1 cellular context compared by ENCODE assay signal in the genomic region with DNA sequence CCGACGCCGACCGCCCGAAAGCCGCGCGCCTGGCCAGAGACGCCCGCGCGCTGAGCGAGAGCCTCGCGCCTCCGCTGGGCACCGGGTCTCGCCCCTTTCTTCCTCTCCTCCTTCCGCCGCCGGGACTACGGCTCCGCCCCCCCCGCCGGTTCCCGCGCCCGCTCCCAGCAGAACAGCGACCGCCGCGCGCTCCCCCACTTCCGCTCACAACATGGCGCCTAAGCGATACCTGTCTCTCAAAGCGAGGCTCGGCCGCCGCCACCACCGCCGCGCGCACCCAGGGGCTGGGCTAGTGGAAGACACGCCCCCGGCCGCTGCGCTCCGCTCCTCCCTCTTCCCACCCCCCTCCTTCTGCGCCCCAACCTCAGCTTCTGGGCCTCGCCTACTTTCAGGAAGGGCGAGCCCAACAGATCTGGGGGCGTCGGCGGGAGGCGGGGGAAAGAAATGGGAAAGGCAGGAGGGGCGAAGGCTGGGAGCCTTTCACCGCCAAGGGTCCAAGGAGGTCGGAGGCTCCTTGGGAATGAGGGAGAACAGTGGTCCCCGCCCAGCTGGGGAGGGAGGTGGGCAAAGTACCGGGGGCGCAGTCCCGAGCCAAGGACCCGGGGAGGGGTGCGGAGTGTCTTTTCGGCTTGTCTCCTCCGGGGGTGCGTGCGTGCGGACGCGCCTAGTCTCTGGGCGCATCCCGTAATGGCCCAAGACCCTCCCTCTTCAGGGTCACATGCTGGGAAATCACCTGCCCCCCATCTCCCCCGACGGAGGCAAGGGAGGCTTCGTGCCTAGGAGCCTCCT.
TF ChIP-seq lines count a peak whose summit lies in the region.

A gene (minus strand): TSS at position 100 of the 789 bp plus-strand sequence. CDS start 277 bp downstream, outside the sequence.

TF ChIP-seq in HepG2, 621 proteins besides CTCF, POLR2A, EP300 and RAD21 (continued from another document and continues in another):
- TF ChIP-seq, protein P1, sequence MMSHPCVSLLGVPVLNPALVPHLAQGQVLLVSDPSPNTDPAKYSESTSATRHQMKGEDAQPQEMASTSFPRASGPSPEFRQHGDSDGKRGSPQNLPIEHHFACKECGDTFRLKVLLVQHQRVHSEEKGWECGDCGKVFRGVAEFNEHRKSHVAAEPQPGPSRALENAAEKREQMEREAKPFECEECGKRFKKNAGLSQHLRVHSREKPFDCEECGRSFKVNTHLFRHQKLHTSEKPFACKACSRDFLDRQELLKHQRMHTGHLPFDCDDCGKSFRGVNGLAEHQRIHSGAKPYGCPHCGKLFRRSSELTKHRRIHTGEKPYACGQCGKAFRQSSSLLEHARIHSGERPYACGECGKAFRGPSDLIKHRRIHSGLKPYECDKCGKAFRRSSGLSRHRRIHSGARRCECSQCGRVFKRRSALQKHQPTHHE (CRISPR knock-in tag; IDR thresholded peaks at IDR 0.05; ENCODE audit: borderline replicate concordance) = no peak
- TF ChIP-seq, protein P2, sequence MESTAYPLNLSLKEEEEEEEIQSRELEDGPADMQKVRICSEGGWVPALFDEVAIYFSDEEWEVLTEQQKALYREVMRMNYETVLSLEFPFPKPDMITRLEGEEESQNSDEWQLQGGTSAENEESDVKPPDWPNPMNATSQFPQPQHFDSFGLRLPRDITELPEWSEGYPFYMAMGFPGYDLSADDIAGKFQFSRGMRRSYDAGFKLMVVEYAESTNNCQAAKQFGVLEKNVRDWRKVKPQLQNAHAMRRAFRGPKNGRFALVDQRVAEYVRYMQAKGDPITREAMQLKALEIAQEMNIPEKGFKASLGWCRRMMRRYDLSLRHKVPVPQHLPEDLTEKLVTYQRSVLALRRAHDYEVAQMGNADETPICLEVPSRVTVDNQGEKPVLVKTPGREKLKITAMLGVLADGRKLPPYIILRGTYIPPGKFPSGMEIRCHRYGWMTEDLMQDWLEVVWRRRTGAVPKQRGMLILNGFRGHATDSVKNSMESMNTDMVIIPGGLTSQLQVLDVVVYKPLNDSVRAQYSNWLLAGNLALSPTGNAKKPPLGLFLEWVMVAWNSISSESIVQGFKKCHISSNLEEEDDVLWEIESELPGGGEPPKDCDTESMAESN (CRISPR knock-in tag; conservative IDR thresholded peaks at IDR 0.05) = no peak
- TF ChIP-seq PITX1 (CRISPR knock-in tag; IDR thresholded peaks at IDR 0.05) (no peak), ZNF225 (CRISPR knock-in tag; IDR thresholded peaks at IDR 0.05) (no peak), FOSL2 (CRISPR knock-in tag; IDR thresholded peaks at IDR 0.05) (no peak), ZNF562 (CRISPR knock-in tag; IDR thresholded peaks at IDR 0.05; ENCODE audit: borderline replicate concordance) (no peak), SPEN (CRISPR knock-in tag; IDR thresholded peaks at IDR 0.05; ENCODE audit: low read depth) (0 out of 2 replicates have a peak, but pooled peaks have one; percentile 56), TEAD3 (CRISPR knock-in tag; optimal IDR thresholded peaks at IDR 0.05; ENCODE audit: borderline replicate concordance) (peak; percentile 12), ZBTB1 (CRISPR knock-in tag; IDR thresholded peaks at IDR 0.05; ENCODE audit: borderline replicate concordance) (no peak), ZNF230 (CRISPR knock-in tag; IDR thresholded peaks at IDR 0.05) (no peak), ZNF879 (CRISPR knock-in tag; IDR thresholded peaks at IDR 0.05) (no peak), AGO2 (optimal IDR thresholded peaks at IDR 0.05; ENCODE audit: low read depth, low read length) (peak; percentile 57), SP5 (CRISPR knock-in tag; IDR thresholded peaks at IDR 0.05; ENCODE audit: borderline replicate concordance, low read depth) (peak; percentile 63), ZBTB20 (CRISPR knock-in tag; IDR thresholded peaks at IDR 0.05; ENCODE audit: borderline replicate concordance, low read depth) (no peak), POLR2G (IDR thresholded peaks at IDR 0.05; ENCODE audit: low read depth, low read length) (peak; percentile 65; the same call in 1 of the 2 replicates), ATF7-NPFF (CRISPR knock-in tag; IDR thresholded peaks at IDR 0.05; ENCODE audit: low read depth) (no peak), ZNF788 (CRISPR knock-in tag; IDR thresholded peaks at IDR 0.05; ENCODE audit: borderline replicate concordance) (no peak), SMARCE1 (IDR thresholded peaks at IDR 0.05; ENCODE audit: borderline replicate concordance) (no peak), RXRA (CRISPR knock-in tag; IDR thresholded peaks at IDR 0.05) (peak; percentile 34; the same call in 1 of the 2 replicates), ZNF451 (CRISPR knock-in tag; IDR thresholded peaks at IDR 0.05) (no peak), AHR (CRISPR knock-in tag; IDR thresholded peaks at IDR 0.05) (no peak), CREB1 (IDR thresholded peaks at IDR 0.05) (no peak), CREB1 (CRISPR knock-in tag; IDR thresholded peaks at IDR 0.05) (no peak), TAF1 (CRISPR knock-in tag; IDR thresholded peaks at IDR 0.05) (peak; percentile 85)
- TF ChIP-seq, protein P3, sequence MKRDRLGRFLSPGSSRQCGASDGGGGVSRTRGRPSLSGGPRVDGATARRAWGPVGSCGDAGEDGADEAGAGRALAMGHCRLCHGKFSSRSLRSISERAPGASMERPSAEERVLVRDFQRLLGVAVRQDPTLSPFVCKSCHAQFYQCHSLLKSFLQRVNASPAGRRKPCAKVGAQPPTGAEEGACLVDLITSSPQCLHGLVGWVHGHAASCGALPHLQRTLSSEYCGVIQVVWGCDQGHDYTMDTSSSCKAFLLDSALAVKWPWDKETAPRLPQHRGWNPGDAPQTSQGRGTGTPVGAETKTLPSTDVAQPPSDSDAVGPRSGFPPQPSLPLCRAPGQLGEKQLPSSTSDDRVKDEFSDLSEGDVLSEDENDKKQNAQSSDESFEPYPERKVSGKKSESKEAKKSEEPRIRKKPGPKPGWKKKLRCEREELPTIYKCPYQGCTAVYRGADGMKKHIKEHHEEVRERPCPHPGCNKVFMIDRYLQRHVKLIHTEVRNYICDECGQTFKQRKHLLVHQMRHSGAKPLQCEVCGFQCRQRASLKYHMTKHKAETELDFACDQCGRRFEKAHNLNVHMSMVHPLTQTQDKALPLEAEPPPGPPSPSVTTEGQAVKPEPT (CRISPR knock-in tag; IDR thresholded peaks at IDR 0.05; ENCODE audit: low read depth) = no peak
- TF ChIP-seq, protein P4, sequence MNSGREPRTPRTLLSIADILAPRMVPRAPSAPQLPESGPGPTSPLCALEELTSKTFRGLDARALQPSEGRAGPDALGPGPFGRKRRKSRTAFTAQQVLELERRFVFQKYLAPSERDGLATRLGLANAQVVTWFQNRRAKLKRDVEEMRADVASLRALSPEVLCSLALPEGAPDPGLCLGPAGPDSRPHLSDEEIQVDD (CRISPR knock-in tag; IDR thresholded peaks at IDR 0.05; ENCODE audit: borderline replicate concordance) = no peak
- TF ChIP-seq, protein P5, sequence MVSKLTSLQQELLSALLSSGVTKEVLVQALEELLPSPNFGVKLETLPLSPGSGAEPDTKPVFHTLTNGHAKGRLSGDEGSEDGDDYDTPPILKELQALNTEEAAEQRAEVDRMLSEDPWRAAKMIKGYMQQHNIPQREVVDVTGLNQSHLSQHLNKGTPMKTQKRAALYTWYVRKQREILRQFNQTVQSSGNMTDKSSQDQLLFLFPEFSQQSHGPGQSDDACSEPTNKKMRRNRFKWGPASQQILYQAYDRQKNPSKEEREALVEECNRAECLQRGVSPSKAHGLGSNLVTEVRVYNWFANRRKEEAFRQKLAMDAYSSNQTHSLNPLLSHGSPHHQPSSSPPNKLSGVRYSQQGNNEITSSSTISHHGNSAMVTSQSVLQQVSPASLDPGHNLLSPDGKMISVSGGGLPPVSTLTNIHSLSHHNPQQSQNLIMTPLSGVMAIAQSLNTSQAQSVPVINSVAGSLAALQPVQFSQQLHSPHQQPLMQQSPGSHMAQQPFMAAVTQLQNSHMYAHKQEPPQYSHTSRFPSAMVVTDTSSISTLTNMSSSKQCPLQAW (CRISPR knock-in tag; IDR thresholded peaks at IDR 0.05) = peak; percentile 64
- TF ChIP-seq, protein P6, sequence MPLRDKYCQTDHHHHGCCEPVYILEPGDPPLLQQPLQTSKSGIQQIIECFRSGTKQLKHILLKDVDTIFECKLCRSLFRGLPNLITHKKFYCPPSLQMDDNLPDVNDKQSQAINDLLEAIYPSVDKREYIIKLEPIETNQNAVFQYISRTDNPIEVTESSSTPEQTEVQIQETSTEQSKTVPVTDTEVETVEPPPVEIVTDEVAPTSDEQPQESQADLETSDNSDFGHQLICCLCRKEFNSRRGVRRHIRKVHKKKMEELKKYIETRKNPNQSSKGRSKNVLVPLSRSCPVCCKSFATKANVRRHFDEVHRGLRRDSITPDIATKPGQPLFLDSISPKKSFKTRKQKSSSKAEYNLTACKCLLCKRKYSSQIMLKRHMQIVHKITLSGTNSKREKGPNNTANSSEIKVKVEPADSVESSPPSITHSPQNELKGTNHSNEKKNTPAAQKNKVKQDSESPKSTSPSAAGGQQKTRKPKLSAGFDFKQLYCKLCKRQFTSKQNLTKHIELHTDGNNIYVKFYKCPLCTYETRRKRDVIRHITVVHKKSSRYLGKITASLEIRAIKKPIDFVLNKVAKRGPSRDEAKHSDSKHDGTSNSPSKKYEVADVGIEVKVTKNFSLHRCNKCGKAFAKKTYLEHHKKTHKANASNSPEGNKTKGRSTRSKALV (CRISPR knock-in tag; IDR thresholded peaks at IDR 0.05) = no peak
- TF ChIP-seq, protein P7, sequence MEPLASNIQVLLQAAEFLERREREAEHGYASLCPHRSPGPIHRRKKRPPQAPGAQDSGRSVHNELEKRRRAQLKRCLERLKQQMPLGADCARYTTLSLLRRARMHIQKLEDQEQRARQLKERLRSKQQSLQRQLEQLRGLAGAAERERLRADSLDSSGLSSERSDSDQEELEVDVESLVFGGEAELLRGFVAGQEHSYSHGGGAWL (CRISPR knock-in tag; IDR thresholded peaks at IDR 0.05) = no peak
- TF ChIP-seq, protein P8, sequence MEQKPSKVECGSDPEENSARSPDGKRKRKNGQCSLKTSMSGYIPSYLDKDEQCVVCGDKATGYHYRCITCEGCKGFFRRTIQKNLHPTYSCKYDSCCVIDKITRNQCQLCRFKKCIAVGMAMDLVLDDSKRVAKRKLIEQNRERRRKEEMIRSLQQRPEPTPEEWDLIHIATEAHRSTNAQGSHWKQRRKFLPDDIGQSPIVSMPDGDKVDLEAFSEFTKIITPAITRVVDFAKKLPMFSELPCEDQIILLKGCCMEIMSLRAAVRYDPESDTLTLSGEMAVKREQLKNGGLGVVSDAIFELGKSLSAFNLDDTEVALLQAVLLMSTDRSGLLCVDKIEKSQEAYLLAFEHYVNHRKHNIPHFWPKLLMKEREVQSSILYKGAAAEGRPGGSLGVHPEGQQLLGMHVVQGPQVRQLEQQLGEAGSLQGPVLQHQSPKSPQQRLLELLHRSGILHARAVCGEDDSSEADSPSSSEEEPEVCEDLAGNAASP (CRISPR knock-in tag; IDR thresholded peaks at IDR 0.05; ENCODE audit: borderline replicate concordance) = no peak
- TF ChIP-seq, protein P9, sequence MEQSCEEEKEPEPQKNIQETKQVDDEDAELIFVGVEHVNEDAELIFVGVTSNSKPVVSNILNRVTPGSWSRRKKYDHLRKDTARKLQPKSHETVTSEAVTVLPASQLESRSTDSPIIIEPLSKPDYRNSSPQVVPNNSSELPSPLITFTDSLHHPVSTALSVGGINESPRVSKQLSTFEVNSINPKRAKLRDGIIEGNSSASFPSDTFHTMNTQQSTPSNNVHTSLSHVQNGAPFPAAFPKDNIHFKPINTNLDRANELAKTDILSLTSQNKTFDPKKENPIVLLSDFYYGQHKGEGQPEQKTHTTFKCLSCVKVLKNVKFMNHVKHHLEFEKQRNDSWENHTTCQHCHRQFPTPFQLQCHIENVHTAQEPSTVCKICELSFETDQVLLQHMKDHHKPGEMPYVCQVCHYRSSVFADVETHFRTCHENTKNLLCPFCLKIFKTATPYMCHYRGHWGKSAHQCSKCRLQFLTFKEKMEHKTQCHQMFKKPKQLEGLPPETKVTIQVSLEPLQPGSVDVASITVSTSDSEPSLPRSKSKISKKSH (CRISPR knock-in tag; IDR thresholded peaks at IDR 0.05; ENCODE audit: borderline replicate concordance) = no peak
- TF ChIP-seq, protein P10, sequence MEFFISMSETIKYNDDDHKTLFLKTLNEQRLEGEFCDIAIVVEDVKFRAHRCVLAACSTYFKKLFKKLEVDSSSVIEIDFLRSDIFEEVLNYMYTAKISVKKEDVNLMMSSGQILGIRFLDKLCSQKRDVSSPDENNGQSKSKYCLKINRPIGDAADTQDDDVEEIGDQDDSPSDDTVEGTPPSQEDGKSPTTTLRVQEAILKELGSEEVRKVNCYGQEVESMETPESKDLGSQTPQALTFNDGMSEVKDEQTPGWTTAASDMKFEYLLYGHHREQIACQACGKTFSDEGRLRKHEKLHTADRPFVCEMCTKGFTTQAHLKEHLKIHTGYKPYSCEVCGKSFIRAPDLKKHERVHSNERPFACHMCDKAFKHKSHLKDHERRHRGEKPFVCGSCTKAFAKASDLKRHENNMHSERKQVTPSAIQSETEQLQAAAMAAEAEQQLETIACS (CRISPR knock-in tag; IDR thresholded peaks at IDR 0.05) = peak; percentile 49; the same call in 1 of the 2 replicates
- TF ChIP-seq, protein P11, sequence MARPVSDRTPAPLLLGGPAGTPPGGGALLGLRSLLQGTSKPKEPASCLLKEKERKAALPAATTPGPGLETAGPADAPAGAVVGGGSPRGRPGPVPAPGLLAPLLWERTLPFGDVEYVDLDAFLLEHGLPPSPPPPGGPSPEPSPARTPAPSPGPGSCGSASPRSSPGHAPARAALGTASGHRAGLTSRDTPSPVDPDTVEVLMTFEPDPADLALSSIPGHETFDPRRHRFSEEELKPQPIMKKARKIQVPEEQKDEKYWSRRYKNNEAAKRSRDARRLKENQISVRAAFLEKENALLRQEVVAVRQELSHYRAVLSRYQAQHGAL (CRISPR knock-in tag; IDR thresholded peaks at IDR 0.05; ENCODE audit: not compliant biosample characterization) = no peak
- TF ChIP-seq, protein P12, sequence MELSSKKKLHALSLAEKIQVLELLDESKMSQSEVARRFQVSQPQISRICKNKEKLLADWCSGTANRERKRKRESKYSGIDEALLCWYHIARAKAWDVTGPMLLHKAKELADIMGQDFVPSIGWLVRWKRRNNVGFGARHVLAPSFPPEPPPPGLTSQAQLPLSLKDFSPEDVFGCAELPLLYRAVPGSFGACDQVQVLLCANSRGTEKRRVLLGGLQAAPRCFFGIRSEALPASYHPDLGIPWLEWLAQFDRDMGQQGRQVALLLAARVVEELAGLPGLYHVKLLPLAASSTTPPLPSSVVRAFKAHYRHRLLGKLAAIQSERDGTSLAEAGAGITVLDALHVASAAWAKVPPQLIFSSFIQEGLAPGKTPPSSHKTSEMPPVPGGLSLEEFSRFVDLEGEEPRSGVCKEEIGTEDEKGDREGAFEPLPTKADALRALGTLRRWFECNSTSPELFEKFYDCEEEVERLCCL (CRISPR knock-in tag; IDR thresholded peaks at IDR 0.05; ENCODE audit: borderline replicate concordance) = no peak
